Comparison of ENCODE assay signal across 10 cellular contexts in the genomic region with DNA sequence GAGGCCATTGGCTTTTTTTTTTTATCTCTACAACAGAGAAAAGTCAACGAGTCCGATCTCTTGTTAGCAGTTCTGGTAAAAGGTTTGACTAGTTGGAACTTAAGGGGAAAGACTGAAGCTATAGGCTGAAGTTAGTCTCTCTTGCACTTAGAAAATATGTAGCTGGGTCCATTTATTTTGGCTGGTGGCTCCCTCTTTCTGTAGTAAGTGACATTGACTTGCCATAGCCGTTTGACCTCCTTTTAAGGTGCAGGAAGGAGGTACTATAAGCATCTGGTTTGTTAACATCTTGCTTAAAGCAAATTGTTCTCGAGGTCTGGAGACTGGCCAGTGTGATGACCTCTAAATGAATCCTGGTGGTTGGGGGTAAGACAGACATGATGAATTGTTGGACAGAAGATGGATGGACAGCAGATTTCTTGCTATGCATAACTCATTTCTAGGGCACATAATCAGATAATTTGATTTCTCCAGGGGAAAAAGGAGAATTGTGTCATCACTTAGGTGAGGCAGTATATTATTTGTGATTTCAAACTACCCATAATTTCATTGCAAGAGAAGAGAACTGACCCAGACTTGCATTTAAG.
DNase-seq lines count a peak whose midpoint lies in the region; ATAC-seq and TF ChIP-seq lines count a peak whose summit lies in the region.
"Had no signal": no experiment of that assay in that cellular context is flagged by ENCODE, and none has a peak within 500 bp of the region (broad histone marks: within the 10 kb centered on the region; RNA-seq: fewer than 3 reads in every experiment).

No MANE protein-coding gene starts in this region.

- H3K4me2 ChIP-seq in GM23338: no peak overlapping the region

- H3K9me3 ChIP-seq in WERI-Rb-1 (ENCODE audit: severe bottlenecking): no peaks in the 10 kb centered on the region

- peak; percentile 23; the same call in 2 of the 3 replicates for ATAC-seq in GM23338
- peak; percentile 53 for ATAC-seq in left lobe of liver
- ATAC-seq in HG02642 (IDR thresholded peaks at IDR 0.05; ENCODE audit: poor library complexity, unreplicated experiment): no peak
- ATAC-seq in GM19023 (IDR thresholded peaks at IDR 0.05; ENCODE audit: unreplicated experiment): no peak
- ATAC-seq in activated T-cell treated with anti-CD3 and anti-CD28 coated beads, Interleukin-2, amount 50 U/mL, for 4 hours: no peak
- ATAC-seq: Right ventricle myocardium inferior had no signal

- peaks cover 43% of the 10 kb centered on the region for H3K4me1 Mint-ChIP-seq in GM23338
- peaks cover 24% of the 10 kb centered on the region for H3K4me1 Mint-ChIP-seq in activated T-cell treated with anti-CD3 and anti-CD28 coated beads, Interleukin-2, amount 50 U/mL, for 4 hours (ENCODE audit: low read depth)

- H3K27ac Mint-ChIP-seq in GM23338: no peak overlapping the region

- H3K36me3 ChIP-seq in GM23338 (ENCODE audit: insufficient read depth) (peaks cover 27% of the 10 kb centered on the region), WERI-Rb-1 (peaks cover 77% of the 10 kb centered on the region)

- H3K27me3 Mint-ChIP-seq in GM23338 (ENCODE audit: insufficient read depth, low read depth, poor library complexity): peaks cover 5% of the 10 kb centered on the region
- no peaks in the 10 kb centered on the region for H3K27me3 Mint-ChIP-seq in activated T-cell treated with anti-CD3 and anti-CD28 coated beads, Interleukin-2, amount 50 U/mL, for 4 hours (ENCODE audit: low read depth)

- H2AFZ ChIP-seq in GM23338: no peak overlapping the region

- H3K27ac ChIP-seq in GM23338 (ENCODE audit: low read depth) (no peak overlapping the region), WERI-Rb-1 (no peak overlapping the region)

- peaks cover 39% of the 10 kb centered on the region for H3K4me1 ChIP-seq in GM23338 (ENCODE audit: insufficient read depth)

- no peaks in the 10 kb centered on the region for H3K9me2 ChIP-seq in GM23338 (ENCODE audit: insufficient read depth)

- DNase-seq in ELF-1 (ENCODE audit: low read depth, low spot score) (peak; percentile 10), GM23338 (ENCODE audit: low spot score) (peak; percentile 72), WERI-Rb-1 (no peak), left lobe of liver (ENCODE audit: low spot score) (no peak), NCI-H446 (lab: John Stamatoyannopoulos, UW) (no peak)
- DNase-seq in activated T-cell treated with anti-CD3 and anti-CD28 coated beads, Interleukin-2, amount 50 U/mL, for 4 hours: no peak
- DNase-seq: activated naive CD4-positive, alpha-beta T cell treated with anti-CD3 and anti-CD28 coated beads, Interleukin-2, amount 50 U/mL, for 16 hours had no signal

- H3K27me3 ChIP-seq in GM23338 (ENCODE audit: insufficient read depth) (no peaks in the 10 kb centered on the region), WERI-Rb-1 (ENCODE audit: insufficient read depth, low read depth, severe bottlenecking) (no peaks in the 10 kb centered on the region)

- H3K4me3 Mint-ChIP-seq in GM23338: no peak overlapping the region
- no peak overlapping the region for H3K4me3 Mint-ChIP-seq in activated T-cell treated with anti-CD3 and anti-CD28 coated beads, Interleukin-2, amount 50 U/mL, for 4 hours

- H4K20me1 ChIP-seq in GM23338 (replicated peaks; ENCODE audit: insufficient read depth): peaks cover 15% of the 10 kb centered on the region

- peaks cover 4% of the 10 kb centered on the region; the same call in 1 of the 2 replicates for H3K79me2 ChIP-seq in GM23338 (replicated peaks; ENCODE audit: insufficient read depth)

- peaks cover 9% of the 10 kb centered on the region; the same call in 1 of the 2 replicates for H3F3A ChIP-seq in GM23338 (replicated peaks; ENCODE audit: low read depth)

- TF ChIP-seq CTCF in GM23338 (conservative IDR thresholded peaks at IDR 0.05; ENCODE audit: low read depth in 2 of 2) (peak; percentile 65), WERI-Rb-1 (IDR thresholded peaks at IDR 0.05; ENCODE audit: low read depth, low read length) (peak; percentile 38)

- H3K4me3 ChIP-seq in GM23338 (no peak overlapping the region), WERI-Rb-1 (ENCODE audit: low read depth, low read length) (no peak overlapping the region)

- peaks cover 89% of the 10 kb centered on the region for H3K36me3 Mint-ChIP-seq in GM23338 (ENCODE audit: low read depth)
- H3K36me3 Mint-ChIP-seq in activated T-cell treated with anti-CD3 and anti-CD28 coated beads, Interleukin-2, amount 50 U/mL, for 4 hours (ENCODE audit: insufficient read depth): peaks cover 2% of the 10 kb centered on the region

- H3K9me3 Mint-ChIP-seq in GM23338: 0 out of 3 replicates have a peak, but pooled peaks cover 3% of the 10 kb centered on the region
- no peaks in the 10 kb centered on the region for H3K9me3 Mint-ChIP-seq in activated T-cell treated with anti-CD3 and anti-CD28 coated beads, Interleukin-2, amount 50 U/mL, for 4 hours

TF ChIP-seq in GM23338, 12 proteins besides CTCF, POLR2A, EP300 and RAD21:
- TF ChIP-seq EZH2 (IDR thresholded peaks at IDR 0.05; ENCODE audit: low read depth, unreplicated experiment) (no peak), EZH2phosphoT487 (IDR thresholded peaks at IDR 0.05; ENCODE audit: unreplicated experiment) (no peak), JUNB (IDR thresholded peaks at IDR 0.05; ENCODE audit: unreplicated experiment) (no peak), POLR2AphosphoS5 (IDR thresholded peaks at IDR 0.05; ENCODE audit: low read depth) (no peak), ZNF331 (CRISPR knock-in tag; IDR thresholded peaks at IDR 0.05; ENCODE audit: low read depth) (no peak), CREB1 (CRISPR knock-in tag; IDR thresholded peaks at IDR 0.05; ENCODE audit: low read depth) (no peak), NANOG (IDR thresholded peaks at IDR 0.05; ENCODE audit: borderline replicate concordance) (no peak)
- TF ChIP-seq, protein P1, sequence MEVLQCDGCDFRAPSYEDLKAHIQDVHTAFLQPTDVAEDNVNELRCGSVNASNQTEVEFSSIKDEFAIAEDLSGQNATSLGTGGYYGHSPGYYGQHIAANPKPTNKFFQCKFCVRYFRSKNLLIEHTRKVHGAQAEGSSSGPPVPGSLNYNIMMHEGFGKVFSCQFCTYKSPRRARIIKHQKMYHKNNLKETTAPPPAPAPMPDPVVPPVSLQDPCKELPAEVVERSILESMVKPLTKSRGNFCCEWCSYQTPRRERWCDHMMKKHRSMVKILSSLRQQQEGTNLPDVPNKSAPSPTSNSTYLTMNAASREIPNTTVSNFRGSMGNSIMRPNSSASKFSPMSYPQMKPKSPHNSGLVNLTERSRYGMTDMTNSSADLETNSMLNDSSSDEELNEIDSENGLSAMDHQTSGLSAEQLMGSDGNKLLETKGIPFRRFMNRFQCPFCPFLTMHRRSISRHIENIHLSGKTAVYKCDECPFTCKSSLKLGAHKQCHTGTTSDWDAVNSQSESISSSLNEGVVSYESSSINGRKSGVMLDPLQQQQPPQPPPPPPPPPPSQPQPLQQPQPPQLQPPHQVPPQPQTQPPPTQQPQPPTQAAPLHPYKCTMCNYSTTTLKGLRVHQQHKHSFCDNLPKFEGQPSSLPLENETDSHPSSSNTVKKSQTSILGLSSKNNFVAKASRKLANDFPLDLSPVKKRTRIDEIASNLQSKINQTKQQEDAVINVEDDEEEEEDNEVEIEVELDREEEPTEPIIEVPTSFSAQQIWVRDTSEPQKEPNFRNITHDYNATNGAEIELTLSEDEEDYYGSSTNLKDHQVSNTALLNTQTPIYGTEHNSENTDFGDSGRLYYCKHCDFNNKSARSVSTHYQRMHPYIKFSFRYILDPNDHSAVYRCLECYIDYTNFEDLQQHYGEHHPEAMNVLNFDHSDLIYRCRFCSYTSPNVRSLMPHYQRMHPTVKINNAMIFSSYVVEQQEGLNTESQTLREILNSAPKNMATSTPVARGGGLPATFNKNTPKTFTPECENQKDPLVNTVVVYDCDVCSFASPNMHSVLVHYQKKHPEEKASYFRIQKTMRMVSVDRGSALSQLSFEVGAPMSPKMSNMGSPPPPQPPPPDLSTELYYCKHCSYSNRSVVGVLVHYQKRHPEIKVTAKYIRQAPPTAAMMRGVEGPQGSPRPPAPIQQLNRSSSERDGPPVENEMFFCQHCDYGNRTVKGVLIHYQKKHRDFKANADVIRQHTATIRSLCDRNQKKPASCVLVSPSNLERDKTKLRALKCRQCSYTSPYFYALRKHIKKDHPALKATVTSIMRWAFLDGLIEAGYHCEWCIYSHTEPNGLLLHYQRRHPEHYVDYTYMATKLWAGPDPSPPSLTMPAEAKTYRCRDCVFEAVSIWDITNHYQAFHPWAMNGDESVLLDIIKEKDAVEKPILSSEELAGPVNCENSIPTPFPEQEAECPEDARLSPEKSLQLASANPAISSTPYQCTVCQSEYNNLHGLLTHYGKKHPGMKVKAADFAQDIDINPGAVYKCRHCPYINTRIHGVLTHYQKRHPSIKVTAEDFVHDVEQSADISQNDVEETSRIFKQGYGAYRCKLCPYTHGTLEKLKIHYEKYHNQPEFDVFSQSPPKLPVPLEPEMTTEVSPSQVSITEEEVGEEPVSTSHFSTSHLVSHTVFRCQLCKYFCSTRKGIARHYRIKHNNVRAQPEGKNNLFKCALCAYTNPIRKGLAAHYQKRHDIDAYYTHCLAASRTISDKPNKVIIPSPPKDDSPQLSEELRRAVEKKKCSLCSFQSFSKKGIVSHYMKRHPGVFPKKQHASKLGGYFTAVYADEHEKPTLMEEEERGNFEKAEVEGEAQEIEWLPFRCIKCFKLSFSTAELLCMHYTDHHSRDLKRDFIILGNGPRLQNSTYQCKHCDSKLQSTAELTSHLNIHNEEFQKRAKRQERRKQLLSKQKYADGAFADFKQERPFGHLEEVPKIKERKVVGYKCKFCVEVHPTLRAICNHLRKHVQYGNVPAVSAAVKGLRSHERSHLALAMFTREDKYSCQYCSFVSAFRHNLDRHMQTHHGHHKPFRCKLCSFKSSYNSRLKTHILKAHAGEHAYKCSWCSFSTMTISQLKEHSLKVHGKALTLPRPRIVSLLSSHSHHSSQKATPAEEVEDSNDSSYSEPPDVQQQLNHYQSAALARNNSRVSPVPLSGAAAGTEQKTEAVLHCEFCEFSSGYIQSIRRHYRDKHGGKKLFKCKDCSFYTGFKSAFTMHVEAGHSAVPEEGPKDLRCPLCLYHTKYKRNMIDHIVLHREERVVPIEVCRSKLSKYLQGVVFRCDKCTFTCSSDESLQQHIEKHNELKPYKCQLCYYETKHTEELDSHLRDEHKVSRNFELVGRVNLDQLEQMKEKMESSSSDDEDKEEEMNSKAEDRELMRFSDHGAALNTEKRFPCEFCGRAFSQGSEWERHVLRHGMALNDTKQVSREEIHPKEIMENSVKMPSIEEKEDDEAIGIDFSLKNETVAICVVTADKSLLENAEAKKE (CRISPR knock-in tag; IDR thresholded peaks at IDR 0.05): no peak

Comparison
In these comparisons a context has a peak if more than half of its experiments do, and no peak if none do; other contexts are left out.
1. DNase-seq: peak in ELF-1 (single experiment) and GM23338 (single experiment); none in WERI-Rb-1 (single experiment), left lobe of liver (single experiment), NCI-H446 (0 of 2) and activated T-cell treated with anti-CD3 and anti-CD28 coated beads, Interleukin-2, amount 50 U/mL, for 4 hours (single experiment).
2. ATAC-seq: peak in GM23338 (single experiment) and left lobe of liver (single experiment); none in HG02642 (single experiment), GM19023 (single experiment) and activated T-cell treated with anti-CD3 and anti-CD28 coated beads, Interleukin-2, amount 50 U/mL, for 4 hours (0 of 2).